1 cellular context compared by ENCODE assay signal in the genomic region with DNA sequence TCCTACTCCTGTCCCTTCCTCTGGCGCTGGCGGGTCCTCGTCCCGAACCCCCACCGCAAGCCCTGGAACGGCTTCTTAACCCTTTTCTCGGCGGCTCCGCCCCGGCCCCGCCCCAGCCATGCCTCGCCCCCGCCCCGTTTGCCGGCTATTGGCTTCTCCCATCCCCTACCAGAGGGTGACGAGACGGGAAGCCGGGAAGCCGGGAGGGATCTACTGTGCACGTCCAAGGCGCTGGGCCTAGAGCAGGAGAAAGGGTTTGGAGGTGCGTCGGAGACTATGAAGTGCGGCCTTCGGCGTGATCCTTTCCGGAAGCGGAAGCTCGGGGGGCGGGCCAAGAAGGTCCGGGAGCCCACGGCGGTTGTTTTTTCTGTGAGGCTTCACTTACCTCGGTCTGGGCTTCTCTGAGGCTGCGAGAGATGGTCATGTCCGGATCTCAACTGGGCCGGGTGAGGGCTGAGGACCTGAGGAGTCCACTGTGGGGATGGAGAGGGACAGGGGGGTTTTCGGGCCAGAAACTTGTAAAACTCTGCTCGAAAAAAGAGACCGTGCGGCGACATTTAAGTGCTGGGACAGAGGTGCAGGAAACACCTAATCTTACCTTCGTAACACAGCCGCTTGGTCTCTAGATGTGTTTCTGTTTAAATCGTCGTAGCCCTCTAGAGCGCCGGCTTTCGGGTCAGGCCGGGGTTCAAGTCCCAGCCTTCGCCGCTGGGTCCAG.
TF ChIP-seq lines count a peak whose summit lies in the region.

No MANE protein-coding gene starts in this region.

TF ChIP-seq in HepG2, 621 proteins besides CTCF, POLR2A, EP300 and RAD21 (continued from another document and continues in another):
- TF ChIP-seq, protein P1, sequence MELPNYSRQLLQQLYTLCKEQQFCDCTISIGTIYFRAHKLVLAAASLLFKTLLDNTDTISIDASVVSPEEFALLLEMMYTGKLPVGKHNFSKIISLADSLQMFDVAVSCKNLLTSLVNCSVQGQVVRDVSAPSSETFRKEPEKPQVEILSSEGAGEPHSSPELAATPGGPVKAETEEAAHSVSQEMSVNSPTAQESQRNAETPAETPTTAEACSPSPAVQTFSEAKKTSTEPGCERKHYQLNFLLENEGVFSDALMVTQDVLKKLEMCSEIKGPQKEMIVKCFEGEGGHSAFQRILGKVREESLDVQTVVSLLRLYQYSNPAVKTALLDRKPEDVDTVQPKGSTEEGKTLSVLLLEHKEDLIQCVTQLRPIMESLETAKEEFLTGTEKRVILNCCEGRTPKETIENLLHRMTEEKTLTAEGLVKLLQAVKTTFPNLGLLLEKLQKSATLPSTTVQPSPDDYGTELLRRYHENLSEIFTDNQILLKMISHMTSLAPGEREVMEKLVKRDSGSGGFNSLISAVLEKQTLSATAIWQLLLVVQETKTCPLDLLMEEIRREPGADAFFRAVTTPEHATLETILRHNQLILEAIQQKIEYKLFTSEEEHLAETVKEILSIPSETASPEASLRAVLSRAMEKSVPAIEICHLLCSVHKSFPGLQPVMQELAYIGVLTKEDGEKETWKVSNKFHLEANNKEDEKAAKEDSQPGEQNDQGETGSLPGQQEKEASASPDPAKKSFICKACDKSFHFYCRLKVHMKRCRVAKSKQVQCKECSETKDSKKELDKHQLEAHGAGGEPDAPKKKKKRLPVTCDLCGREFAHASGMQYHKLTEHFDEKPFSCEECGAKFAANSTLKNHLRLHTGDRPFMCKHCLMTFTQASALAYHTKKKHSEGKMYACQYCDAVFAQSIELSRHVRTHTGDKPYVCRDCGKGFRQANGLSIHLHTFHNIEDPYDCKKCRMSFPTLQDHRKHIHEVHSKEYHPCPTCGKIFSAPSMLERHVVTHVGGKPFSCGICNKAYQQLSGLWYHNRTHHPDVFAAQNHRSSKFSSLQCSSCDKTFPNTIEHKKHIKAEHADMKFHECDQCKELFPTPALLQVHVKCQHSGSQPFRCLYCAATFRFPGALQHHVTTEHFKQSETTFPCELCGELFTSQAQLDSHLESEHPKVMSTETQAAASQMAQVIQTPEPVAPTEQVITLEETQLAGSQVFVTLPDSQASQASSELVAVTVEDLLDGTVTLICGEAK (IDR thresholded peaks at IDR 0.05): no peak
- TF ChIP-seq, protein P1 (CRISPR knock-in tag; IDR thresholded peaks at IDR 0.05): peak; percentile 47; the same call in 1 of the 2 replicates
- TF ChIP-seq POLR2AphosphoS5 (IDR thresholded peaks at IDR 0.05; ENCODE audit: low read depth, low read length) (peak; percentile 72), BRD4 (CRISPR knock-in tag; IDR thresholded peaks at IDR 0.05) (no peak), MXD4 (CRISPR knock-in tag; IDR thresholded peaks at IDR 0.05) (no peak), ZNF589 (CRISPR knock-in tag; conservative IDR thresholded peaks at IDR 0.05) (no peak), NFKB2 (CRISPR knock-in tag; IDR thresholded peaks at IDR 0.05; ENCODE audit: borderline replicate concordance) (no peak), ZFP90 (CRISPR knock-in tag; IDR thresholded peaks at IDR 0.05; ENCODE audit: borderline replicate concordance) (no peak), ZNF776 (CRISPR knock-in tag; IDR thresholded peaks at IDR 0.05) (no peak), ZBTB21 (CRISPR knock-in tag; IDR thresholded peaks at IDR 0.05) (no peak), ZFYVE20 (CRISPR knock-in tag; IDR thresholded peaks at IDR 0.05; ENCODE audit: borderline replicate concordance, low read depth) (no peak), ZNF12 (CRISPR knock-in tag; IDR thresholded peaks at IDR 0.05) (no peak), ZSCAN31 (CRISPR knock-in tag; IDR thresholded peaks at IDR 0.05; ENCODE audit: low read depth) (peak; percentile 77), AHR (CRISPR knock-in tag; IDR thresholded peaks at IDR 0.05) (no peak), EED (CRISPR knock-in tag; IDR thresholded peaks at IDR 0.05) (peak; percentile 65; the same call in 1 of the 2 replicates), ZNF501 (CRISPR knock-in tag; IDR thresholded peaks at IDR 0.05) (peak; percentile 68; the same call in 1 of the 2 replicates), TBL1XR1 (IDR thresholded peaks at IDR 0.05; ENCODE audit: borderline replicate concordance, low read length, partially characterized antibody) (no peak), REXO4 (CRISPR knock-in tag; IDR thresholded peaks at IDR 0.05; ENCODE audit: borderline replicate concordance) (no peak), JUNB (CRISPR knock-in tag; IDR thresholded peaks at IDR 0.05; ENCODE audit: borderline replicate concordance) (no peak)
- TF ChIP-seq, protein P2, sequence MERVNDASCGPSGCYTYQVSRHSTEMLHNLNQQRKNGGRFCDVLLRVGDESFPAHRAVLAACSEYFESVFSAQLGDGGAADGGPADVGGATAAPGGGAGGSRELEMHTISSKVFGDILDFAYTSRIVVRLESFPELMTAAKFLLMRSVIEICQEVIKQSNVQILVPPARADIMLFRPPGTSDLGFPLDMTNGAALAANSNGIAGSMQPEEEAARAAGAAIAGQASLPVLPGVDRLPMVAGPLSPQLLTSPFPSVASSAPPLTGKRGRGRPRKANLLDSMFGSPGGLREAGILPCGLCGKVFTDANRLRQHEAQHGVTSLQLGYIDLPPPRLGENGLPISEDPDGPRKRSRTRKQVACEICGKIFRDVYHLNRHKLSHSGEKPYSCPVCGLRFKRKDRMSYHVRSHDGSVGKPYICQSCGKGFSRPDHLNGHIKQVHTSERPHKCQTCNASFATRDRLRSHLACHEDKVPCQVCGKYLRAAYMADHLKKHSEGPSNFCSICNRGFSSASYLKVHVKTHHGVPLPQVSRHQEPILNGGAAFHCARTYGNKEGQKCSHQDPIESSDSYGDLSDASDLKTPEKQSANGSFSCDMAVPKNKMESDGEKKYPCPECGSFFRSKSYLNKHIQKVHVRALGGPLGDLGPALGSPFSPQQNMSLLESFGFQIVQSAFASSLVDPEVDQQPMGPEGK (CRISPR knock-in tag; IDR thresholded peaks at IDR 0.05): peak; percentile 32
- TF ChIP-seq, protein P3, sequence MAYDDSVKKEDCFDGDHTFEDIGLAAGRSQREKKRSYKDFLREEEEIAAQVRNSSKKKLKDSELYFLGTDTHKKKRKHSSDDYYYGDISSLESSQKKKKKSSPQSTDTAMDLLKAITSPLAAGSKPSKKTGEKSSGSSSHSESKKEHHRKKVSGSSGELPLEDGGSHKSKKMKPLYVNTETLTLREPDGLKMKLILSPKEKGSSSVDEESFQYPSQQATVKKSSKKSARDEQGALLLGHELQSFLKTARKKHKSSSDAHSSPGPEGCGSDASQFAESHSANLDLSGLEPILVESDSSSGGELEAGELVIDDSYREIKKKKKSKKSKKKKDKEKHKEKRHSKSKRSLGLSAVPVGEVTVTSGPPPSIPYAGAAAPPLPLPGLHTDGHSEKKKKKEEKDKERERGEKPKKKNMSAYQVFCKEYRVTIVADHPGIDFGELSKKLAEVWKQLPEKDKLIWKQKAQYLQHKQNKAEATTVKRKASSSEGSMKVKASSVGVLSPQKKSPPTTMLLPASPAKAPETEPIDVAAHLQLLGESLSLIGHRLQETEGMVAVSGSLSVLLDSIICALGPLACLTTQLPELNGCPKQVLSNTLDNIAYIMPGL (CRISPR knock-in tag; IDR thresholded peaks at IDR 0.05; ENCODE audit: borderline replicate concordance in 1 of 2, low read depth in 1 of 2): peak in 1 of 2 experiments; percentile 43; a peak in 1 of 4 replicates
- TF ChIP-seq, protein P4, sequence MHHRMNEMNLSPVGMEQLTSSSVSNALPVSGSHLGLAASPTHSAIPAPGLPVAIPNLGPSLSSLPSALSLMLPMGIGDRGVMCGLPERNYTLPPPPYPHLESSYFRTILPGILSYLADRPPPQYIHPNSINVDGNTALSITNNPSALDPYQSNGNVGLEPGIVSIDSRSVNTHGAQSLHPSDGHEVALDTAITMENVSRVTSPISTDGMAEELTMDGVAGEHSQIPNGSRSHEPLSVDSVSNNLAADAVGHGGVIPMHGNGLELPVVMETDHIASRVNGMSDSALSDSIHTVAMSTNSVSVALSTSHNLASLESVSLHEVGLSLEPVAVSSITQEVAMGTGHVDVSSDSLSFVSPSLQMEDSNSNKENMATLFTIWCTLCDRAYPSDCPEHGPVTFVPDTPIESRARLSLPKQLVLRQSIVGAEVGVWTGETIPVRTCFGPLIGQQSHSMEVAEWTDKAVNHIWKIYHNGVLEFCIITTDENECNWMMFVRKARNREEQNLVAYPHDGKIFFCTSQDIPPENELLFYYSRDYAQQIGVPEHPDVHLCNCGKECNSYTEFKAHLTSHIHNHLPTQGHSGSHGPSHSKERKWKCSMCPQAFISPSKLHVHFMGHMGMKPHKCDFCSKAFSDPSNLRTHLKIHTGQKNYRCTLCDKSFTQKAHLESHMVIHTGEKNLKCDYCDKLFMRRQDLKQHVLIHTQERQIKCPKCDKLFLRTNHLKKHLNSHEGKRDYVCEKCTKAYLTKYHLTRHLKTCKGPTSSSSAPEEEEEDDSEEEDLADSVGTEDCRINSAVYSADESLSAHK (CRISPR knock-in tag; IDR thresholded peaks at IDR 0.05; ENCODE audit: borderline replicate concordance): no peak
- TF ChIP-seq, protein P5, sequence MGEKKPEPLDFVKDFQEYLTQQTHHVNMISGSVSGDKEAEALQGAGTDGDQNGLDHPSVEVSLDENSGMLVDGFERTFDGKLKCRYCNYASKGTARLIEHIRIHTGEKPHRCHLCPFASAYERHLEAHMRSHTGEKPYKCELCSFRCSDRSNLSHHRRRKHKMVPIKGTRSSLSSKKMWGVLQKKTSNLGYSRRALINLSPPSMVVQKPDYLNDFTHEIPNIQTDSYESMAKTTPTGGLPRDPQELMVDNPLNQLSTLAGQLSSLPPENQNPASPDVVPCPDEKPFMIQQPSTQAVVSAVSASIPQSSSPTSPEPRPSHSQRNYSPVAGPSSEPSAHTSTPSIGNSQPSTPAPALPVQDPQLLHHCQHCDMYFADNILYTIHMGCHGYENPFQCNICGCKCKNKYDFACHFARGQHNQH (CRISPR knock-in tag; IDR thresholded peaks at IDR 0.05): no peak
- TF ChIP-seq, protein P6, sequence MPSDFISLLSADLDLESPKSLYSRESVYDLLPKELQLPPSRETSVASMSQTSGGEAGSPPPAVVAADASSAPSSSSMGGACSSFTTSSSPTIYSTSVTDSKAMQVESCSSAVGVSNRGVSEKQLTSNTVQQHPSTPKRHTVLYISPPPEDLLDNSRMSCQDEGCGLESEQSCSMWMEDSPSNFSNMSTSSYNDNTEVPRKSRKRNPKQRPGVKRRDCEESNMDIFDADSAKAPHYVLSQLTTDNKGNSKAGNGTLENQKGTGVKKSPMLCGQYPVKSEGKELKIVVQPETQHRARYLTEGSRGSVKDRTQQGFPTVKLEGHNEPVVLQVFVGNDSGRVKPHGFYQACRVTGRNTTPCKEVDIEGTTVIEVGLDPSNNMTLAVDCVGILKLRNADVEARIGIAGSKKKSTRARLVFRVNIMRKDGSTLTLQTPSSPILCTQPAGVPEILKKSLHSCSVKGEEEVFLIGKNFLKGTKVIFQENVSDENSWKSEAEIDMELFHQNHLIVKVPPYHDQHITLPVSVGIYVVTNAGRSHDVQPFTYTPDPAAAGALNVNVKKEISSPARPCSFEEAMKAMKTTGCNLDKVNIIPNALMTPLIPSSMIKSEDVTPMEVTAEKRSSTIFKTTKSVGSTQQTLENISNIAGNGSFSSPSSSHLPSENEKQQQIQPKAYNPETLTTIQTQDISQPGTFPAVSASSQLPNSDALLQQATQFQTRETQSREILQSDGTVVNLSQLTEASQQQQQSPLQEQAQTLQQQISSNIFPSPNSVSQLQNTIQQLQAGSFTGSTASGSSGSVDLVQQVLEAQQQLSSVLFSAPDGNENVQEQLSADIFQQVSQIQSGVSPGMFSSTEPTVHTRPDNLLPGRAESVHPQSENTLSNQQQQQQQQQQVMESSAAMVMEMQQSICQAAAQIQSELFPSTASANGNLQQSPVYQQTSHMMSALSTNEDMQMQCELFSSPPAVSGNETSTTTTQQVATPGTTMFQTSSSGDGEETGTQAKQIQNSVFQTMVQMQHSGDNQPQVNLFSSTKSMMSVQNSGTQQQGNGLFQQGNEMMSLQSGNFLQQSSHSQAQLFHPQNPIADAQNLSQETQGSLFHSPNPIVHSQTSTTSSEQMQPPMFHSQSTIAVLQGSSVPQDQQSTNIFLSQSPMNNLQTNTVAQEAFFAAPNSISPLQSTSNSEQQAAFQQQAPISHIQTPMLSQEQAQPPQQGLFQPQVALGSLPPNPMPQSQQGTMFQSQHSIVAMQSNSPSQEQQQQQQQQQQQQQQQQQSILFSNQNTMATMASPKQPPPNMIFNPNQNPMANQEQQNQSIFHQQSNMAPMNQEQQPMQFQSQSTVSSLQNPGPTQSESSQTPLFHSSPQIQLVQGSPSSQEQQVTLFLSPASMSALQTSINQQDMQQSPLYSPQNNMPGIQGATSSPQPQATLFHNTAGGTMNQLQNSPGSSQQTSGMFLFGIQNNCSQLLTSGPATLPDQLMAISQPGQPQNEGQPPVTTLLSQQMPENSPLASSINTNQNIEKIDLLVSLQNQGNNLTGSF (CRISPR knock-in tag; IDR thresholded peaks at IDR 0.05): no peak
- TF ChIP-seq, protein P7, sequence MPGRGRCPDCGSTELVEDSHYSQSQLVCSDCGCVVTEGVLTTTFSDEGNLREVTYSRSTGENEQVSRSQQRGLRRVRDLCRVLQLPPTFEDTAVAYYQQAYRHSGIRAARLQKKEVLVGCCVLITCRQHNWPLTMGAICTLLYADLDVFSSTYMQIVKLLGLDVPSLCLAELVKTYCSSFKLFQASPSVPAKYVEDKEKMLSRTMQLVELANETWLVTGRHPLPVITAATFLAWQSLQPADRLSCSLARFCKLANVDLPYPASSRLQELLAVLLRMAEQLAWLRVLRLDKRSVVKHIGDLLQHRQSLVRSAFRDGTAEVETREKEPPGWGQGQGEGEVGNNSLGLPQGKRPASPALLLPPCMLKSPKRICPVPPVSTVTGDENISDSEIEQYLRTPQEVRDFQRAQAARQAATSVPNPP (CRISPR knock-in tag; IDR thresholded peaks at IDR 0.05): no peak
